ENCODE assay signal across 8 cellular contexts in genomic region chr4:140152760-140153418, GRCh38. TPM values are rescaled to one million over a fixed set of nuclear protein-coding genes. Genes with fewer than 3 reads are reported as not detected.
DNase-seq lines count a peak whose midpoint lies in the region; ATAC-seq and TF ChIP-seq lines count a peak whose summit lies in the region.

No MANE protein-coding gene starts in this region.

- H3K36me3 ChIP-seq in DND-41 (ENCODE audit: insufficient read depth, low read length), result no peaks in the 10 kb centered on the region

- peak overlapping the region; percentile 70 for H3K9ac ChIP-seq in DND-41 (ENCODE audit: low read depth, low read length)

- H3K9me3 ChIP-seq in DND-41 (ENCODE audit: insufficient read depth, low read length, severe bottlenecking), result no peaks in the 10 kb centered on the region

- H3K27me3 Mint-ChIP-seq in mesothelial cell of epicardium (ENCODE audit: low read depth), result no peaks in the 10 kb centered on the region

- peak overlapping the region; percentile 79 for H3K4me2 ChIP-seq in DND-41 (ENCODE audit: insufficient read depth, low read length)

- H3K4me1 ChIP-seq in DND-41 (ENCODE audit: insufficient read depth, low read length), result peaks cover 55% of the 10 kb centered on the region

- peaks cover 5% of the 10 kb centered on the region for H3K79me2 ChIP-seq in DND-41 (ENCODE audit: insufficient read depth, low read length)

- no peaks in the 10 kb centered on the region for H4K20me1 ChIP-seq in DND-41 (ENCODE audit: insufficient read depth, low read length)

- H3K27ac ChIP-seq in DND-41 (ENCODE audit: low read length), result peak overlapping the region; percentile 82

- peak overlapping the region; percentile 75 for H2AFZ ChIP-seq in DND-41 (ENCODE audit: low read depth, low read length)

- H3K27me3 ChIP-seq in DND-41 (ENCODE audit: insufficient read depth, low read length, poor library complexity), result peaks cover 7% of the 10 kb centered on the region

- H3K4me3 ChIP-seq in DND-41 (ENCODE audit: low read depth in 1 of 2, low read length in 2 of 2) (peak overlapping the region; percentile 53 to 65), epithelial cell of esophagus (ENCODE audit: low read length) (peak overlapping the region; percentile 94)

- DNase-seq in DND-41, result peak; percentile 59
- peak; percentile 36 for DNase-seq in NAMALWA (ENCODE audit: low spot score)
- peak; percentile 23 for DNase-seq in activated T-cell treated with anti-CD3 and anti-CD28 coated beads for 1 hour (ENCODE audit: low read depth)
- DNase-seq in epithelial cell of esophagus (ENCODE audit: low read depth), result peak; percentile 67
- peak; percentile 37 to 70 for DNase-seq in mesothelial cell of epicardium (ENCODE audit: low spot score in 2 of 2, unreplicated experiment in 2 of 2)
- DNase-seq in stimulated activated CD8-positive, alpha-beta memory T cell treated with anti-CD3 and anti-CD28 coated beads, Interleukin-4, amount 100 ng/mL, for 48 hours, result peak; percentile 53

- peak overlapping the region; percentile 95 for H3K4me3 Mint-ChIP-seq in mesothelial cell of epicardium

- H3K4me1 Mint-ChIP-seq in mesothelial cell of epicardium, result peaks cover 43% of the 10 kb centered on the region

- TF ChIP-seq CTCF in DND-41 (IDR thresholded peaks at IDR 0.05; ENCODE audit: borderline replicate concordance, extremely low read depth, low read length, poor library complexity, severe bottlenecking) (no peak), epithelial cell of esophagus (IDR thresholded peaks at IDR 0.05; ENCODE audit: insufficient read depth, low read depth, low read length, missing control alignments) (no peak), mesothelial cell of epicardium (IDR thresholded peaks at IDR 0.05; ENCODE audit: unreplicated experiment) (no peak)

- no peak for ATAC-seq in DND-41 (ENCODE audit: insufficient read depth, low read depth)
- no peak for ATAC-seq in GM21528 (IDR thresholded peaks at IDR 0.05; ENCODE audit: low FRiP score, unreplicated experiment)
- ATAC-seq in HG03432 (IDR thresholded peaks at IDR 0.05; ENCODE audit: unreplicated experiment), result no peak

- no peaks in the 10 kb centered on the region for H3K9me3 Mint-ChIP-seq in mesothelial cell of epicardium

- peak overlapping the region; percentile 98 for H3K27ac Mint-ChIP-seq in mesothelial cell of epicardium

- H3K36me3 Mint-ChIP-seq in mesothelial cell of epicardium, result no peaks in the 10 kb centered on the region

RNA-seq across cellular contexts. Expression of gene MAML3, which starts 1.1 kb away (rescaled TPM):
- total RNA-seq in mesothelial cell of epicardium, result 24.8 to 26.9 TPM (median 26.0 TPM) in 3 replicates
